Comparison of ENCODE assay signal across 9 cellular contexts in the genomic region with DNA sequence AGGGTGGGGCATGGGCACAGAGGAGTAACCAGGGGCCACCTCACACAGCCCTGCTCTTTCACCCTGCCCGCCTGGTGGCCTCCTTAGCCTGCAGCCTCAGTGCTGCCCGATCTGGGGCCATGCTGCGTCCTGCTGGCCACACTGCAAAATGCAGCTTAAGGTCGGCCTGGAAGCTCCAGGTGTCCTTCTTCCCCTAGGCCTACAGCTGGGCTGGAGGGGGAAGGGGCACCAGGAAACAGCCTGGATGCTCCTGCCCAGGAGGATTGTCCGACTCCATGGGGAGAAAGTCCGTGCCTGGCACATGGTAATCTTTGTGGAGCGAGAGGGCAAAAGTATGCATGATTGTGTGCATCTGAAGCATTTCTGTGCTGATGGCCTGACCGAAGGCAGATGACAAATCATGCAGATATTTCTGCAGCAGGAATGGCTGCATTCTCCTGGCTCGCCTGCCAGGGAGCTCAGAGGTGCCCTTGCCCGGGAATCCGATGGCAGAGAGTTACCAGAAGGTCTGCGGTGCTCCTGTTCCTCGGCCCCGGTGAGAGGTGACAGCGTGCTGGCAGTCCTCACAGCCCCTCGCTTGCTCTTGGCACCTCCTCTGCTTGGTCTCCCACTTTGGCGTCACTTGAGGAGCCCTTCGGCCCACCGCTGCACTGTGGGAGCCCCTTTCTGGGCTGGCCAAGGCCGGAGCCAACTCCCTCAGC. TPM values are rescaled to one million over a fixed set of nuclear protein-coding genes. Genes with fewer than 3 reads are reported as not detected.
DNase-seq lines count a peak whose midpoint lies in the region; ATAC-seq and TF ChIP-seq lines count a peak whose summit lies in the region.
"Had no signal": no experiment of that assay in that cellular context is flagged by ENCODE, and none has a peak within 500 bp of the region (broad histone marks: within the 10 kb centered on the region; RNA-seq: fewer than 3 reads in every experiment).

No MANE protein-coding gene starts in this region.

- H4K20me1 ChIP-seq in PC-3 (ENCODE audit: low read length): no peaks in the 10 kb centered on the region

- H3K36me3 ChIP-seq in PC-3 (ENCODE audit: low read depth, low read length): no peaks in the 10 kb centered on the region

- no peak overlapping the region for H3K27ac ChIP-seq in PC-3 (ENCODE audit: low read length)
- H3K27ac ChIP-seq: dorsolateral prefrontal cortex had no signal

- BruUV-seq in PC-3 (replicated peaks; lab: Mats Ljungman, UMichigan): no TSS peak

- no peak overlapping the region for H2AFZ ChIP-seq in PC-3 (ENCODE audit: low read length)

- ATAC-seq in PC-3 (peak; percentile 91), esophagus mucosa (peak; percentile 70), HG02763 (IDR thresholded peaks at IDR 0.05; ENCODE audit: unreplicated experiment) (no peak)

- H3K27me3 ChIP-seq in PC-3 (ENCODE audit: low read length): no peaks in the 10 kb centered on the region

- H3K9me3 ChIP-seq in PC-3 (ENCODE audit: low read length): no peaks in the 10 kb centered on the region

- no peaks in the 10 kb centered on the region for H3K9me2 ChIP-seq in PC-3 (replicated peaks; ENCODE audit: low read length)

- no peaks in the 10 kb centered on the region for H3K79me2 ChIP-seq in PC-3 (ENCODE audit: low read length)

- H3K4me2 ChIP-seq in PC-3 (ENCODE audit: low read length): no peak overlapping the region

- no peaks in the 10 kb centered on the region for H3F3A ChIP-seq in PC-3 (ENCODE audit: low read length, unreplicated experiment)

- no peak overlapping the region for H3K4me3 ChIP-seq in PC-3 (ENCODE audit: low read length)
- H3K4me3 ChIP-seq: dorsolateral prefrontal cortex had no signal

- intact Hi-C loops in PC-3 (cut with micrococcal nuclease): no loop called here

- TF ChIP-seq CTCF in GM12873 (IDR thresholded peaks at IDR 0.05; ENCODE audit: insufficient read depth, low read depth, low read length, missing control alignments) (peak; percentile 46), PC-3 (conservative IDR thresholded peaks at IDR 0.05; ENCODE audit: low read depth, low read length) (peak; percentile 60)

- DNase-seq in A172 (ENCODE audit: low spot score): peak; percentile 63
- DNase-seq in PC-3: peak; percentile 68
- DNase-seq in retina: peak; percentile 51
- DNase-seq in amniotic stem cell (lab: John Stamatoyannopoulos, UW): no peak
- no peak for DNase-seq in SKM-1 (lab: John Stamatoyannopoulos, UW; ENCODE audit: unreplicated experiment)

- no peak overlapping the region for H3K9ac ChIP-seq in PC-3 (ENCODE audit: low read length)

- peaks cover 10% of the 10 kb centered on the region for H3K4me1 ChIP-seq in PC-3 (ENCODE audit: insufficient read depth, low read length)

- CTCF ChIA-PET in PC-3 (lab: Charles Lee): interaction anchor here (0.6 to 0.8 kb wide), 2 partner anchors 13 to 464 kb away, joined by 3 to 4 read pairs; partner anchors contain the start of gene ALPP

- POLR2A ChIA-PET in PC-3 (lab: Charles Lee; ENCODE audit: unreplicated experiment): no interaction called here

RNA-seq across cellular contexts. Expression of gene ALPP, which starts 12.8 kb away (rescaled TPM):
- 0.84 and 2.1 TPM in 2 replicates for total RNA-seq in A172 (2014; rRNA removed; shearing (Covaris generic))
- total RNA-seq in PC-3 (2014; rRNA removed) (8.6 and 14.4 TPM in 2 replicates), esophagus mucosa (not detected)

RNA-seq across cellular contexts. Expression of gene ALPG, which starts 40.9 kb away (rescaled TPM):
- total RNA-seq in A172 (2014; rRNA removed; shearing (Covaris generic)): 0.12 TPM in 1 of 2 replicates, not detected in the other
- total RNA-seq in PC-3 (2014; rRNA removed): 0.12 and 0.18 TPM in 2 replicates
- total RNA-seq in esophagus mucosa: not detected

Comparison
In these comparisons a context has a peak if more than half of its experiments do, and no peak if none do; other contexts are left out.
1. DNase-seq: peak in A172 (single experiment), PC-3 (single experiment) and retina (single experiment); none in amniotic stem cell (single experiment) and SKM-1 (single experiment).